8 cellular contexts compared by ENCODE assay signal in the genomic region with DNA sequence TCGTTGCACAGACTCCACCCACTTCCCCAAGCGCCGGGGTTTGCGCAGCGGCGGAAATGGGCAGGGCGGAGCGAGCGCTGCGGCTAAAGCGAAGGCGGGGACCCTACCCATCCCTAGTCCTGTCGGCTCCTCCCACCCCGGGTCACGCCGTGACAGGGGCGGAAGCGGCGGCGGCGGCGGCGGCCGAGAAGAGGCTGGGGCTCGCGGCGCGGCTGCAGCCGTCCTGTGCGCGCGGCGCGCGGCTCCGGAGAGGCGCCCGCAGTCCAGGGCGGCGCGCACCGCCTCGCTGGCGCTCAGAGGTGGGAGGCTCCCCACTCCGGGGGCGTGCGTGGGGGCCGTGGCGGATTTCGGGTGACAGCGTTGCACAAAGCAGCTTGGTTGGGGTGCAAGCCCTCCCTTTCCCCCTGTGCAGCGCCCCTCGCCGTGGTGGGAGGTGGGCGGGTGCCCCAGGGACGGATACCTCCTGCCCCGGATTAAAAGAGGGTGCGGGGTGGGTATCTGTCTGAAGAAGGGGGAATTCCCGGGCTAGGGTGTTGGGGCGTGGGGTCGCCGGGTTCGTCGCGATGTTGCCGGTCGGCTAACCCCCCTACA. TPM values are rescaled to one million over a fixed set of nuclear protein-coding genes. Genes with fewer than 3 reads are reported as not detected.
DNase-seq lines count a peak whose midpoint lies in the region; ATAC-seq and TF ChIP-seq lines count a peak whose summit lies in the region.

Gene KDM1B (plus strand): TSS at position 150 of the 591 bp plus-strand sequence. CDS start 4,474 bp downstream, outside the sequence.

- H3K9me3 Mint-ChIP-seq in activated CD4-positive, alpha-beta T cell treated with anti-CD3 and anti-CD28 coated beads, Interleukin-2, amount 10 ng/mL, durations not matched to agents 24 days and 14 days, result peaks cover 6% of the 10 kb centered on the region

- H3K4me1 ChIP-seq in liver (ENCODE audit: control insufficient read depth in 4 of 4, insufficient read depth in 4 of 4, low read length in 3 of 4), result peaks cover 2 to 31% (median 21%) of the 10 kb centered on the region in 4 donors

- intact Hi-C loops in activated CD4-positive, alpha-beta T cell treated with anti-CD3 and anti-CD28 coated beads, Interleukin-2, amount 10 ng/mL, durations not matched to agents 24 days and 14 days (cut with micrococcal nuclease), result loop anchor here (1.0 to 2.0 kb wide), 5 partner anchors 33 to 555 kb away; partner anchors contain the start of genes FAM8A1, NHLRC1 and NUP153

- H3K4me3 ChIP-seq in liver (ENCODE audit: low read depth in 1 of 3, low read length in 3 of 3), result peak within 1 kb of the TSS; percentile 90 to 99 (median 91)

- peaks cover 20% of the 10 kb centered on the region for H3K4me1 Mint-ChIP-seq in activated CD4-positive, alpha-beta T cell treated with anti-CD3 and anti-CD28 coated beads, Interleukin-2, amount 10 ng/mL, durations not matched to agents 24 days and 14 days

- H3K4me3 Mint-ChIP-seq in activated CD4-positive, alpha-beta T cell treated with anti-CD3 and anti-CD28 coated beads, Interleukin-2, amount 10 ng/mL, durations not matched to agents 24 days and 14 days, result peak within 1 kb of the TSS; percentile 97

- peak; percentile 7 for TF ChIP-seq CTCF in liver (IDR thresholded peaks at IDR 0.05; ENCODE audit: low read depth, low read length, missing input control)

- no peaks in the 10 kb centered on the region for H3K27me3 ChIP-seq in liver (ENCODE audit: control insufficient read depth in 4 of 4, insufficient read depth in 4 of 4, low read length in 3 of 4)

- peak within 1 kb of the TSS; percentile 97 for H3K9ac ChIP-seq in liver (ENCODE audit: low read depth in 1 of 2, low read length in 2 of 2)

- H3K36me3 ChIP-seq in liver (ENCODE audit: control insufficient read depth in 4 of 4, insufficient read depth in 3 of 4, low read depth in 1 of 4, low read length in 3 of 4), result peaks cover 0 to 9% (median 4%) of the 10 kb centered on the region in 4 donors

- under 1% methylated on average over 67 of the region's 67 CpGs for WGBS in liver

- ATAC-seq in GM19025 (IDR thresholded peaks at IDR 0.05; ENCODE audit: low read depth, unreplicated experiment) (peak; percentile 89), HG03280 (IDR thresholded peaks at IDR 0.05; ENCODE audit: unreplicated experiment) (peak; percentile 94)

- peaks cover 4% of the 10 kb centered on the region for H3K36me3 Mint-ChIP-seq in activated CD4-positive, alpha-beta T cell treated with anti-CD3 and anti-CD28 coated beads, Interleukin-2, amount 10 ng/mL, durations not matched to agents 24 days and 14 days (ENCODE audit: low read depth)

- peak within 1 kb of the TSS; percentile 92 for H3K27ac Mint-ChIP-seq in activated CD4-positive, alpha-beta T cell treated with anti-CD3 and anti-CD28 coated beads, Interleukin-2, amount 10 ng/mL, durations not matched to agents 24 days and 14 days

- peaks cover 4% of the 10 kb centered on the region for H3K27me3 Mint-ChIP-seq in activated CD4-positive, alpha-beta T cell treated with anti-CD3 and anti-CD28 coated beads, Interleukin-2, amount 10 ng/mL, durations not matched to agents 24 days and 14 days

- H3K27ac ChIP-seq in liver (ENCODE audit: low read depth in 1 of 2, low read length in 2 of 2), result peak within 1 kb of the TSS; percentile 90 to 97

- no peak for TF ChIP-seq RAD21 in liver (IDR thresholded peaks at IDR 0.05)

- peak; percentile 98 for DNase-seq in AML-193 (lab: John Stamatoyannopoulos, UW)
- DNase-seq in NCI-H460 (ENCODE audit: extremely low read depth, low read depth), result peak; percentile 96
- DNase-seq in activated CD4-positive, alpha-beta T cell treated with anti-CD3 and anti-CD28 coated beads, Interleukin-2, amount 10 ng/mL, durations not matched to agents 24 days and 14 days, result peak; percentile 100
- peak; percentile 99 for DNase-seq in dermis blood vessel endothelial cell
- peak; percentile 97 for DNase-seq in stimulated activated CD4-positive, alpha-beta T cell treated with anti-CD3 and anti-CD28 coated beads, Interleukin-4, amount 100 ng/mL, for 1 hour

- no peaks in the 10 kb centered on the region for H3K9me3 ChIP-seq in liver (ENCODE audit: control insufficient read depth in 4 of 4, low read length in 3 of 4)

TF ChIP-seq in liver, 16 proteins besides CTCF, POLR2A, EP300 and RAD21:
- TF ChIP-seq TAF1 (conservative IDR thresholded peaks at IDR 0.05) (no peak), GABPA (IDR thresholded peaks at IDR 0.05 in 1 of 2, conservative IDR thresholded peaks at IDR 0.05 in 1 of 2) (peak in 1 of 2 donors; percentile 82), RXRA (IDR thresholded peaks at IDR 0.05) (no peak), NR2F2 (IDR thresholded peaks at IDR 0.05) (no peak), JUND (IDR thresholded peaks at IDR 0.05) (no peak), EGR1 (IDR thresholded peaks at IDR 0.05; ENCODE audit: low read depth in 2 of 2) (no peak), HNF4A (conservative IDR thresholded peaks at IDR 0.05) (no peak), REST (IDR thresholded peaks at IDR 0.05) (peak; percentile 84), SP1 (IDR thresholded peaks at IDR 0.05) (peak; percentile 82), FOXA1 (IDR thresholded peaks at IDR 0.05) (peak; percentile 62)

RNA-seq across cellular contexts. Expression of gene KDM1B, which starts in this region (rescaled TPM):
- 6.9 and 7.3 TPM in 2 replicates for total RNA-seq in NCI-H460 (2014; rRNA removed; shearing (Covaris generic))
- 3.7 and 5.1 TPM in 2 replicates for polyA plus RNA-seq in NCI-H460 (2014; cell fraction: nucleus; rRNA removed)
- total RNA-seq in activated CD4-positive, alpha-beta T cell treated with anti-CD3 and anti-CD28 coated beads, Interleukin-2, amount 10 ng/mL, durations not matched to agents 24 days and 14 days, result 8.5 and 8.6 TPM in 2 replicates
- total RNA-seq in dermis blood vessel endothelial cell, result 9.7 and 14.8 TPM in 2 replicates
- 10 to 100 TPM in 1 of 2 donors, 1 to 10 TPM in 1; 9.7 to 10.2 TPM for total RNA-seq in liver
- polyA plus RNA-seq in liver, result 1 to 10 TPM; 1.6 to 3.7 TPM

Comparison
In these comparisons a context has a peak if more than half of its experiments do, and no peak if none do; other contexts are left out.
1. Peak in every context shown above with its lines: DNase-seq, ATAC-seq, H3K4me3 ChIP-seq and H3K27ac ChIP-seq.